Comparison of ENCODE assay signal across 1 cellular context in the genomic region with DNA sequence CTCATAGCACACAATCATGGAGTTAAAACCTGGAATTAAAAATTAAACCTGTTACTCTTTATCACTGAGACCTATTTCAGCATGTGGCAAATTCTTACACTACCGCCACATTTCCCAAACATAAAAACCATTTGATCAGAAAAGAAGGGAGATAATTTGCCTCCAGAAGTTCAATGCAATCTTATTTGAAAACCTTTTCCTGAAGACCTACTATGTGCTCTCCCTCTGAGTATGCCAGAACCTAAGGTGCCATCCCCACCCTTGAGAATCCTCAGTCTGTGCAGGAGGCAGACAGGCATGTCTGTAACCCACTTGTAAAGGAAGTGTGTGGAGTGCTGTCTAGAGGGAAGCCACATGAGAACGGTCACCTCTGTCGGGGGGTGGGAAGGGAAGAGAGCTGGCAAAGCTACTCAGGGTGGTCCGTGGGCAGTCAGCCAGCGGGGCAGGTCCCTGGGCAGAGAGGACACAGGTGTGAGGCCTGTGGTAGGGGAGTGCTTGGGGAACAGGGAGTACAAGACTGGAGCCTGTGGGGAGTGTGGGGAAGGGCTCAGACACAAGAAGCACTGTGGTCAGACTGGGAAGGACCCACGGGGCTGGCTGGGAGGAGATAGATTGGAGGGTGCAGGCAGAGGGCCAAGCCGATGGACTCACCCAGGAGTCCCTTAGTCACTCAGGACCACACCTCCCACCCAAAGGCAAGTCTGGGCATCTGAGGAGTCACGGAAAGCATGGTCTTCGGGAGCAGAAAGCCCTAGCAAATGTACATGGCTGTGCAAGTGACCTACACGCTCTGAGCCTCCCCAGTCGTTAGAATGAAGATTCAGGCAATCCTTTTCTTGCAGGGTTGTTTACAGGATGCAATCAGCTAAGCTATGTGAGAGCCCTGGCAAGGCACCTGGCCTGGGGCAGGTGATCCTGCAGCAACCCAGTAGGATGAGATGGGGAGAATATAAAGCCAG.
TF ChIP-seq lines count a peak whose summit lies in the region.

No MANE protein-coding gene starts in this region.

TF ChIP-seq in GM23338, 12 proteins besides CTCF, POLR2A, EP300 and RAD21 (continued from another document):
- TF ChIP-seq, protein P1, sequence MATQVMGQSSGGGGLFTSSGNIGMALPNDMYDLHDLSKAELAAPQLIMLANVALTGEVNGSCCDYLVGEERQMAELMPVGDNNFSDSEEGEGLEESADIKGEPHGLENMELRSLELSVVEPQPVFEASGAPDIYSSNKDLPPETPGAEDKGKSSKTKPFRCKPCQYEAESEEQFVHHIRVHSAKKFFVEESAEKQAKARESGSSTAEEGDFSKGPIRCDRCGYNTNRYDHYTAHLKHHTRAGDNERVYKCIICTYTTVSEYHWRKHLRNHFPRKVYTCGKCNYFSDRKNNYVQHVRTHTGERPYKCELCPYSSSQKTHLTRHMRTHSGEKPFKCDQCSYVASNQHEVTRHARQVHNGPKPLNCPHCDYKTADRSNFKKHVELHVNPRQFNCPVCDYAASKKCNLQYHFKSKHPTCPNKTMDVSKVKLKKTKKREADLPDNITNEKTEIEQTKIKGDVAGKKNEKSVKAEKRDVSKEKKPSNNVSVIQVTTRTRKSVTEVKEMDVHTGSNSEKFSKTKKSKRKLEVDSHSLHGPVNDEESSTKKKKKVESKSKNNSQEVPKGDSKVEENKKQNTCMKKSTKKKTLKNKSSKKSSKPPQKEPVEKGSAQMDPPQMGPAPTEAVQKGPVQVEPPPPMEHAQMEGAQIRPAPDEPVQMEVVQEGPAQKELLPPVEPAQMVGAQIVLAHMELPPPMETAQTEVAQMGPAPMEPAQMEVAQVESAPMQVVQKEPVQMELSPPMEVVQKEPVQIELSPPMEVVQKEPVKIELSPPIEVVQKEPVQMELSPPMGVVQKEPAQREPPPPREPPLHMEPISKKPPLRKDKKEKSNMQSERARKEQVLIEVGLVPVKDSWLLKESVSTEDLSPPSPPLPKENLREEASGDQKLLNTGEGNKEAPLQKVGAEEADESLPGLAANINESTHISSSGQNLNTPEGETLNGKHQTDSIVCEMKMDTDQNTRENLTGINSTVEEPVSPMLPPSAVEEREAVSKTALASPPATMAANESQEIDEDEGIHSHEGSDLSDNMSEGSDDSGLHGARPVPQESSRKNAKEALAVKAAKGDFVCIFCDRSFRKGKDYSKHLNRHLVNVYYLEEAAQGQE (IDR thresholded peaks at IDR 0.05; ENCODE audit: unreplicated experiment): no peak
- no peak for TF ChIP-seq EZH2 (IDR thresholded peaks at IDR 0.05; ENCODE audit: low read depth, unreplicated experiment)
- no peak for TF ChIP-seq POLR2AphosphoS5 (IDR thresholded peaks at IDR 0.05; ENCODE audit: low read depth)
- no peak for TF ChIP-seq NANOG (IDR thresholded peaks at IDR 0.05; ENCODE audit: borderline replicate concordance)
